Comparison of ENCODE assay signal across 8 cellular contexts in the genomic region with DNA sequence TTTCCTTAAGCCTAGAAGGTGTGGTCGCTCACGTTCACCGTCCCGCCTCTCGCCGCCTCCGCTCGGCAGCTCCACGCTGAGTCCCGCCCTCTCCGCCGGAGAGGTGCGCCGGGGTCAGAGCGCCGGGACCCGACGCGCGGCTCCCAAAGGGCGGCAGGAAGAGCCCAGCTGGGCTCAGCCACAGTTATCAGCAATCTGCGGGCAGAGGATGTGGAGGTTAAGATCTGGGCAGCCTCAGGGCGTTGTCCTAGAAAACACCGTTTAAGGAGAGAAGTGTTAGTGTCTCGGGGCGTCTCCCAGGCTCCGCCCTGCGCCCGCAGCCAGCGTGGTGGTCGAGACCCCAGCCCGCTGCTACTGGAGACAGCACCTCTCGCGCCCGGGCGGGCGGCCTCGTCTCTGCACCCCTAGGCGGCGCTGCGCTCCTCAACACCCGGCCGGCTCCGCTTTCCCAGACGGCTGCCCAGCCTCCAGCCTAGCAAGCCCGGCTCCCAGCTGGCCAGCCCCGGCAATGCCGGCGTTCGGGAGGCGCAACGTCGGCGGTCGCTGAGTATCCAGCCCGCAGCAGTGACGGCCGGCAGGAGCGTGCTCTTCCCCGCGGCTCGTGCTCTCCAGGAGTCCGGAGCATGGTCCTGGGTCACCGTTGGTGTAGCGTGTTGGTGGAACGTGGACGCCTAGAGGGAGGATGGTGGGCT. TPM values are rescaled to one million over a fixed set of nuclear protein-coding genes. Genes with fewer than 3 reads are reported as not detected.
DNase-seq lines count a peak whose midpoint lies in the region; ATAC-seq and TF ChIP-seq lines count a peak whose summit lies in the region.

A gene with protein sequence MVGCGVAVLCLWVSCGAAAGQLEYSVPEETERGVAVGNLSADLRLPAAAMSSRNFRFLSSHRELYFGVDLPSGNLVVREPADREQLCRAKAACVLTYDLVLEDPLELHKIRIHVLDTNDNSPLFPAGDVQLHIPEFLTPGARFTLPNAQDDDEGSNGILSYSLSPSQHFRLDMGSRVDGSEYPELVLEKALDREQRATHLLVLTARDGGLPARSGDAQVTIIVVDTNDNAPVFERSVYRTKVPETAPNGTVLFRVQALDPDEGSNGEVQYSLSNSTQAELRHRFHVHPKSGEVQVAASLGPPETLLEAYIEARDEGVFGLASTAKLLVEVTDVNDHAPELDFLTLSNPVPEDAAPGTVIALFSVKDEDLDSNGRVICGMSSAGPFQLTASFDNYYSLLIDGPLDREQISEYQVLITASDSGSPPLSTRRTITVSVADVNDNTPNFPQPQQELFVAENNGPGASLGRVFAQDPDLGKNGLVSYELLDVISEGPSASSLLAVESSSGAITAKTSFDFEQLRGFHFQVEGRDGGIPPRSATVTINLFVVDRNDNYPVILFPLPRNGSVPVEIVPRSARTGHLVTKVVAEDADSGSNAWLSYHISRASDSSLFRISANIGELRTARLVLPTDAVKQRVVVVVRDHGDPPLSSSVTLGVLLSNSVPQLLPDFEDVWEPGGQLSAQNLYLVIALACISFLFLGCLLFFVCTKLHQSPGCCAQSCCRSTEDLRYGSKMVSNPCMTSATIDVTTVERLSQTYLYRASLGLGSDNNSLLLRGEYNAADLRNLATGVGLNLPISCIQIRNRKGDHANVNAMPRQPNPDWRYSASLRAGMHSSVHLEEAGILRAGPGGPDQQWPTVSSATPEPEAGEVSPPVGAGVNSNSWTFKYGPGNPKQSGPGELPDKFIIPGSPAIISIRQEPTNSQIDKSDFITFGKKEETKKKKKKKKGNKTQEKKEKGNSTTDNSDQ (plus strand): TSS at position 89 of the 692 bp plus-strand sequence. CDS start 594 bp downstream, at position 683.

- POLR2A ChIA-PET in activated naive CD8-positive, alpha-beta T cell treated with anti-CD3 and anti-CD28 coated beads, Interleukin-2, amount 10 ng/mL, durations not matched to agents 7 days and 5 days (lab: Charles Lee): no interaction called here

- H3K9me3 ChIP-seq in heart right ventricle: peaks cover 0 to 6% (median 0%) of the 10 kb centered on the region in 11 donors
- H3K9me3 ChIP-seq in ovary: no peaks in the 10 kb centered on the region

- no peak for ATAC-seq in activated naive CD8-positive, alpha-beta T cell treated with anti-CD3 and anti-CD28 coated beads, Interleukin-2, amount 10 ng/mL, durations not matched to agents 7 days and 5 days (ENCODE audit: low read depth)
- ATAC-seq in heart right ventricle (peak; percentile 73 to 91 (median 84)), HG02678 (IDR thresholded peaks at IDR 0.05; ENCODE audit: unreplicated experiment) (no peak), GM21619 (IDR thresholded peaks at IDR 0.05; ENCODE audit: unreplicated experiment) (no peak), GM19035 (IDR thresholded peaks at IDR 0.05; ENCODE audit: unreplicated experiment) (no peak)

- no peaks in the 10 kb centered on the region for H3K4me1 Mint-ChIP-seq in activated naive CD8-positive, alpha-beta T cell treated with anti-CD3 and anti-CD28 coated beads, Interleukin-2, amount 10 ng/mL, durations not matched to agents 7 days and 5 days

- no peak for TF ChIP-seq POLR2A in ovary (IDR thresholded peaks at IDR 0.05)

- H3K9me3 Mint-ChIP-seq in activated naive CD8-positive, alpha-beta T cell treated with anti-CD3 and anti-CD28 coated beads, Interleukin-2, amount 10 ng/mL, durations not matched to agents 7 days and 5 days: peaks cover 2% of the 10 kb centered on the region

- peak within 1 kb of the TSS; percentile 28 for H3K4me3 Mint-ChIP-seq in activated naive CD8-positive, alpha-beta T cell treated with anti-CD3 and anti-CD28 coated beads, Interleukin-2, amount 10 ng/mL, durations not matched to agents 7 days and 5 days

- peaks cover 34% of the 10 kb centered on the region for H3K27me3 Mint-ChIP-seq in activated naive CD8-positive, alpha-beta T cell treated with anti-CD3 and anti-CD28 coated beads, Interleukin-2, amount 10 ng/mL, durations not matched to agents 7 days and 5 days

- intact Hi-C loops in heart right ventricle (cut with DNase I) (loop anchor here in 1 of 10 donors (5.0 kb wide), 1 partner anchor 116 kb away; no protein-coding TSS in a partner anchor), ovary (cut with DNase I) (no loop called here)

- DNase-seq in NCI-H2171 treated with DMSO at 0.1 percent for 48 hours (lab: John Stamatoyannopoulos, UW): peak; percentile 73
- peak; percentile 28 for DNase-seq in activated naive CD8-positive, alpha-beta T cell treated with anti-CD3 and anti-CD28 coated beads, Interleukin-2, amount 10 ng/mL, durations not matched to agents 7 days and 5 days
- peak; percentile 60 to 73 for DNase-seq in heart right ventricle
- DNase-seq in ovary: peak; percentile 58 to 83 (median 64)

- H3K27me3 ChIP-seq in heart right ventricle (peaks cover 0 to 93% (median 72%) of the 10 kb centered on the region in 7 donors), ovary (no peaks in the 10 kb centered on the region)

- TF ChIP-seq CTCF in GM12872 (IDR thresholded peaks at IDR 0.05; ENCODE audit: insufficient read depth, low read depth, low read length) (0 out of 3 replicates have a peak, but pooled peaks have one; percentile 13), heart right ventricle (IDR thresholded peaks at IDR 0.05) (peak; percentile 23 to 83 (median 66)), ovary (IDR thresholded peaks at IDR 0.05) (peak in 2 of 3 donors; percentile 44 to 58)

- TF ChIP-seq EP300 in ovary (IDR thresholded peaks at IDR 0.05): no peak

- H3K27ac Mint-ChIP-seq in activated naive CD8-positive, alpha-beta T cell treated with anti-CD3 and anti-CD28 coated beads, Interleukin-2, amount 10 ng/mL, durations not matched to agents 7 days and 5 days: no peak within 1 kb of the TSS

- peaks cover 3% of the 10 kb centered on the region for H3K36me3 Mint-ChIP-seq in activated naive CD8-positive, alpha-beta T cell treated with anti-CD3 and anti-CD28 coated beads, Interleukin-2, amount 10 ng/mL, durations not matched to agents 7 days and 5 days

- 1% methylated on average over 67 of the region's 67 CpGs for WGBS in heart right ventricle, 2 donors
- WGBS in ovary, 3 donors: 0 to 1% (median 1%) methylated on average over 41 to 67 of the region's 67 CpGs

- H3K4me3 ChIP-seq in heart right ventricle (peak within 1 kb of the TSS; percentile 16 to 57 (median 50)), ovary (peak within 1 kb of the TSS; percentile 35)

- H3K27ac ChIP-seq in heart right ventricle (no peak within 1 kb of the TSS), ovary (no peak within 1 kb of the TSS)

- H3K4me1 ChIP-seq in heart right ventricle: peaks cover 0 to 20% (median 15%) of the 10 kb centered on the region in 9 donors
- H3K4me1 ChIP-seq in ovary (ENCODE audit: insufficient read depth): peaks cover 14% of the 10 kb centered on the region

- no peaks in the 10 kb centered on the region for H3K36me3 ChIP-seq in heart right ventricle
- no peaks in the 10 kb centered on the region for H3K36me3 ChIP-seq in ovary

RNA-seq across cellular contexts. Expression of the gene that starts here (rescaled TPM):
- not detected for total RNA-seq in activated naive CD8-positive, alpha-beta T cell treated with anti-CD3 and anti-CD28 coated beads, Interleukin-2, amount 10 ng/mL, durations not matched to agents 7 days and 5 days
- total RNA-seq in heart right ventricle (under 1 TPM in 6 of 10 donors, not detected in 4; 0.05 to 0.18 (median 0.09) TPM), ovary (under 1 TPM; 0.40 to 0.82 (median 0.57) TPM)
- polyA plus RNA-seq in heart right ventricle (not detected), ovary (under 1 TPM; 0.04 to 0.15 TPM)

Comparison
In these comparisons a context has a peak if more than half of its experiments do, and no peak if none do; other contexts are left out.
1. Peak in DNase-seq in activated naive CD8-positive, alpha-beta T cell treated with anti-CD3 and anti-CD28 coated beads, Interleukin-2, amount 10 ng/mL, durations not matched to agents 7 days and 5 days; RNA of the gene not detected or under 1 TPM.
2. Peak in DNase-seq, ATAC-seq and H3K4me3 ChIP-seq in heart right ventricle; RNA of the gene not detected or under 1 TPM.
3. Peak in DNase-seq and H3K4me3 ChIP-seq in ovary; RNA of the gene not detected or under 1 TPM.
4. CTCF ChIP-seq: peak in every context shown above with its lines; median percentile 66 in heart right ventricle; 51 in ovary; 13 in GM12872.